28 cellular contexts compared by ENCODE assay signal in genomic region chr16:80117731-80118130, GRCh38.
"Had no signal": no experiment of that assay in that cellular context is flagged by ENCODE, and none has a peak within 500 bp of the region (broad histone marks: within the 10 kb centered on the region; RNA-seq: fewer than 3 reads in every experiment).

No MANE protein-coding gene starts in this region.

- H3K4me3 ChIP-seq: SJSA1 had no signal

- FAIRE-seq: TTC549 had no signal

- H3K36me3 ChIP-seq: SJSA1 had no signal

- ATAC-seq: activated T-helper 17 cell treated with anti-CD3 and anti-CD28 coated beads, Interleukin-2, amount 50 U/mL, for 72 hours; Panc1; T-cell had no signal

- H3K27ac ChIP-seq: RWPE1, SJSA1 had no signal

- DNase-seq: activated B cell treated with CpG ODN at 0.5 μM for 24 hours; activated CD4-positive, alpha-beta memory T cell treated with anti-CD3 and anti-CD28 coated beads for 36 hours; activated CD4-positive, alpha-beta T cell treated with anti-CD3 and anti-CD28 coated beads, Interleukin-2, amount 10 ng/mL, durations not matched to agents 7 days and 5 days; activated CD8-positive, alpha-beta memory T cell treated with anti-CD3 and anti-CD28 coated beads for 24 hours; activated gamma-delta T cell treated with Interleukin-2 at 50 U/mL for 16 hours; activated naive CD4-positive, alpha-beta T cell treated with anti-CD3 and anti-CD28 coated beads, Interleukin-2, amount 10 ng/mL, durations not matched to agents 7 days and 5 days; activated naive CD8-positive, alpha-beta T cell treated with anti-CD3 and anti-CD28 coated beads for 36 hours; activated T-cell treated with anti-CD3 and anti-CD28 coated beads, Interleukin-2, amount 50 U/mL, for 48 hours; anterior cingulate cortex; central memory CD4-positive, alpha-beta T cell; KG1; MM.1S; NCI-H1105; NCI-H1436; NCI-H1694 treated with DMSO at 0.1 percent for 48 hours; NCI-H2029 treated with DMSO at 0.1 percent for 48 hours; NCI-H510A treated with DMSO at 0.1 percent for 48 hours; NCI-H69; NK-92 treated with Interleukin-12 subunit alpha and Interleukin-12 subunit beta, amount 100 ng/mL, for 24 hours; OCI-M1; SHP77; T-cell; T1000 had no signal

- H3K9me3 ChIP-seq: SJSA1 had no signal

- H3K27me3 ChIP-seq: SJSA1 had no signal
